Comparison of ENCODE assay signal across 1 cellular context in genomic region chr17:68221786-68222185, GRCh38.
TF ChIP-seq lines count a peak whose summit lies in the region.

No MANE protein-coding gene starts in this region.

TF ChIP-seq in HepG2, 621 proteins besides CTCF, POLR2A, EP300 and RAD21:
- no peak for TF ChIP-seq MTF1 (CRISPR knock-in tag; IDR thresholded peaks at IDR 0.05)
- TF ChIP-seq ZNF574 (CRISPR knock-in tag; IDR thresholded peaks at IDR 0.05), result no peak
- TF ChIP-seq ZNF205 (CRISPR knock-in tag; IDR thresholded peaks at IDR 0.05), result no peak
- TF ChIP-seq MAFK (conservative IDR thresholded peaks at IDR 0.05 in 1 of 2, IDR thresholded peaks at IDR 0.05 in 1 of 2; ENCODE audit: low read length in 2 of 2), result peak in 1 of 2 experiments; percentile 11; a peak in 1 of 4 replicates
- TF ChIP-seq ETV6 (CRISPR knock-in tag; conservative IDR thresholded peaks at IDR 0.05), result no peak
- TF ChIP-seq MIER2 (CRISPR knock-in tag; IDR thresholded peaks at IDR 0.05), result no peak
- no peak for TF ChIP-seq SCMH1 (CRISPR knock-in tag; IDR thresholded peaks at IDR 0.05; ENCODE audit: borderline replicate concordance)
TF ChIP-seq in HepG2: peak in this region for 1.
